In genomic region chr3:45748068-45748467, GRCh38 we compare ENCODE assay signal across 14 cellular contexts. TPM values are rescaled to one million over a fixed set of nuclear protein-coding genes. Genes with fewer than 3 reads are reported as not detected.
"Had no signal": no experiment of that assay in that cellular context is flagged by ENCODE, and none has a peak within 500 bp of the region (broad histone marks: within the 10 kb centered on the region; RNA-seq: fewer than 3 reads in every experiment).

No MANE protein-coding gene starts in this region.

- H3K27me3 ChIP-seq: colonic mucosa, right lobe of liver, testis had no signal

- H3K9me3 ChIP-seq: colonic mucosa, right lobe of liver, testis had no signal

- DNase-seq: activated naive CD4-positive, alpha-beta T cell treated with anti-CD3 and anti-CD28 coated beads for 36 hours; caudate nucleus; colonic mucosa; effector CD8-positive, alpha-beta T cell; occipital lobe; right lobe of liver; testis had no signal

- FAIRE-seq: astrocyte, urothelium cell line had no signal

- H3K27ac ChIP-seq: colonic mucosa, right lobe of liver, testis had no signal

- H3K36me3 ChIP-seq: colonic mucosa had no signal

- H3K4me3 ChIP-seq: colonic mucosa, right lobe of liver, testis had no signal

- ATAC-seq: left lobe of liver, WTC11 had no signal

- H3K4me1 ChIP-seq: colonic mucosa, right lobe of liver, testis had no signal

RNA-seq across cellular contexts. Expression of gene SLC6A20, which starts 48.3 kb away (rescaled TPM):
- total RNA-seq: activated CD4-positive, alpha-beta T cell treated with anti-CD3 and anti-CD28 coated beads, Interleukin-2, amount 10 ng/mL, durations not matched to agents 24 days and 14 days; activated naive CD4-positive, alpha-beta T cell treated with anti-CD3 and anti-CD28 coated beads for 36 hours; astrocyte; fibroblast of villous mesenchyme; progenitor cell of endocrine pancreas had no signal
